Comparison of ENCODE assay signal across 9 cellular contexts in genomic region chrX:23334536-23334870, GRCh38. TPM values are rescaled to one million over a fixed set of nuclear protein-coding genes. Genes with fewer than 3 reads are reported as not detected.
DNase-seq lines count a peak whose midpoint lies in the region; ATAC-seq and TF ChIP-seq lines count a peak whose summit lies in the region.
"Had no signal": no experiment of that assay in that cellular context is flagged by ENCODE, and none has a peak within 500 bp of the region (broad histone marks: within the 10 kb centered on the region; RNA-seq: fewer than 3 reads in every experiment).

Gene PTCHD1, plus strand, starts transcription at chrX:23334849. Its CDS starts 27 bp downstream, at chrX:23334876.

- no peaks in the 10 kb centered on the region for H4K20me1 ChIP-seq in PC-3 (ENCODE audit: low read length)

- TF ChIP-seq CTCF in PC-3 (conservative IDR thresholded peaks at IDR 0.05; ENCODE audit: low read depth, low read length) (no peak), sigmoid colon (IDR thresholded peaks at IDR 0.05) (no peak), right lobe of liver (IDR thresholded peaks at IDR 0.05) (no peak)

- POLR2A ChIA-PET in CD4-positive, alpha-beta memory T cell (lab: Charles Lee; ENCODE audit: partially characterized antibody) = no interaction called here
- POLR2A ChIA-PET in PC-3 (lab: Charles Lee; ENCODE audit: unreplicated experiment) = no interaction called here

- no peak for DNase-seq in CD4-positive, alpha-beta memory T cell
- DNase-seq in PC-3 (no peak), iPS DF 6.9 (ENCODE audit: low read depth, low spot score) (no peak), sigmoid colon (no peak), right lobe of liver (no peak), NCI-H524 treated with DMSO at 0.1 percent for 48 hours (lab: John Stamatoyannopoulos, UW) (no peak), mesenteric fat pad (ENCODE audit: low spot score) (no peak), SHP77 (lab: John Stamatoyannopoulos, UW) (no peak)

- TF ChIP-seq POLR2A in sigmoid colon (IDR thresholded peaks at IDR 0.05) (no peak), right lobe of liver (IDR thresholded peaks at IDR 0.05) (no peak)

- H3K9ac ChIP-seq in PC-3 (ENCODE audit: low read length) = no peak within 1 kb of the TSS

- H3K27me3 Mint-ChIP-seq in CD4-positive, alpha-beta memory T cell = peaks cover 18 to 24% of the 10 kb centered on the region in 2 donors

- no peak for TF ChIP-seq EP300 in sigmoid colon (IDR thresholded peaks at IDR 0.05)

- no peak within 1 kb of the TSS for H3K4me3 ChIP-seq in CD4-positive, alpha-beta memory T cell (ENCODE audit: low read length in 2 of 2)
- H3K4me3 ChIP-seq in PC-3 (ENCODE audit: low read length) = no peak within 1 kb of the TSS
- peak within 1 kb of the TSS; percentile 65; the same call in 1 of the 2 replicates for H3K4me3 ChIP-seq in iPS DF 6.9 (ENCODE audit: low read length)
- peak within 1 kb of the TSS; percentile 45 to 61 (median 56) for H3K4me3 ChIP-seq in sigmoid colon
- peak within 1 kb of the TSS in 1 of 3 donors; percentile 9 for H3K4me3 ChIP-seq in right lobe of liver

- H3K4me3 Mint-ChIP-seq in CD4-positive, alpha-beta memory T cell = peak within 1 kb of the TSS in 6 of 8 donors; percentile 6 to 59 (median 40)

- H3K79me2 ChIP-seq in PC-3 (ENCODE audit: low read length) = no peaks in the 10 kb centered on the region

- no peak within 1 kb of the TSS for H3K27ac Mint-ChIP-seq in CD4-positive, alpha-beta memory T cell

- 0 out of 2 replicates have a peak within 1 kb of the TSS, but pooled peaks have one; percentile 16 for H3K4me2 ChIP-seq in PC-3 (ENCODE audit: low read length)

- WGBS in iPS DF 6.9 (ENCODE audit: insufficient coverage, insufficient read length) = no CpG with 5 or more reads among the region's 61 CpGs
- 1% methylated on average over 61 of the region's 61 CpGs for WGBS in sigmoid colon, 2 donors
- WGBS in right lobe of liver (ENCODE audit: insufficient coverage, low coverage, low lambda C conversion rate, missing lambda C conversion rate) = no CpG with 5 or more reads among the region's 61 CpGs

- no peak within 1 kb of the TSS for H3K27ac ChIP-seq in CD4-positive, alpha-beta memory T cell (ENCODE audit: low read depth, low read length)
- no peak within 1 kb of the TSS for H3K27ac ChIP-seq in PC-3 (ENCODE audit: low read length)
- no peak within 1 kb of the TSS for H3K27ac ChIP-seq in iPS DF 6.9 (ENCODE audit: low read length)
- peak within 1 kb of the TSS; percentile 3 to 80 (median 74) for H3K27ac ChIP-seq in sigmoid colon
- no peak within 1 kb of the TSS for H3K27ac ChIP-seq in right lobe of liver
- H3K27ac ChIP-seq: pancreas had no signal

- H3K4me1 ChIP-seq in CD4-positive, alpha-beta memory T cell (ENCODE audit: insufficient read depth, low read length) = no peaks in the 10 kb centered on the region
- no peaks in the 10 kb centered on the region for H3K4me1 ChIP-seq in PC-3 (ENCODE audit: insufficient read depth, low read length)
- no peaks in the 10 kb centered on the region for H3K4me1 ChIP-seq in iPS DF 6.9 (ENCODE audit: control insufficient read depth, insufficient read depth, low read length)
- H3K4me1 ChIP-seq in sigmoid colon = no peaks in the 10 kb centered on the region
- no peaks in the 10 kb centered on the region for H3K4me1 ChIP-seq in right lobe of liver
- H3K4me1 ChIP-seq: pancreas had no signal

- ATAC-seq in PC-3 (no peak), right lobe of liver (no peak)

- no TSS peak for BruUV-seq in PC-3 (replicated peaks; lab: Mats Ljungman, UMichigan)

- no peaks in the 10 kb centered on the region for H3K36me3 ChIP-seq in CD4-positive, alpha-beta memory T cell (ENCODE audit: insufficient read depth, low read length)
- H3K36me3 ChIP-seq in PC-3 (ENCODE audit: low read depth, low read length) (no peaks in the 10 kb centered on the region), iPS DF 6.9 (ENCODE audit: control insufficient read depth, insufficient read depth, low read length) (no peaks in the 10 kb centered on the region), sigmoid colon (no peaks in the 10 kb centered on the region), right lobe of liver (no peaks in the 10 kb centered on the region)
- H3K36me3 ChIP-seq: pancreas had no signal

- H3F3A ChIP-seq in PC-3 (ENCODE audit: low read length, unreplicated experiment) = no peaks in the 10 kb centered on the region

- no peaks in the 10 kb centered on the region for H3K9me2 ChIP-seq in PC-3 (replicated peaks; ENCODE audit: low read length)

- no peaks in the 10 kb centered on the region for H3K36me3 Mint-ChIP-seq in CD4-positive, alpha-beta memory T cell

- no peaks in the 10 kb centered on the region for H3K27me3 ChIP-seq in CD4-positive, alpha-beta memory T cell (ENCODE audit: insufficient read depth, low read length)
- H3K27me3 ChIP-seq in PC-3 (ENCODE audit: low read length) = peaks cover 84% of the 10 kb centered on the region
- H3K27me3 ChIP-seq in iPS DF 6.9 (ENCODE audit: control insufficient read depth, insufficient read depth, low read length) = peaks cover 2% of the 10 kb centered on the region; the same call in 1 of the 2 replicates
- H3K27me3 ChIP-seq in sigmoid colon = no peaks in the 10 kb centered on the region
- H3K27me3 ChIP-seq in right lobe of liver = peaks cover 0 to 16% of the 10 kb centered on the region in 2 donors

- intact Hi-C loops in CD4-positive, alpha-beta memory T cell (cut with micrococcal nuclease) = no loop called here
- intact Hi-C loops in PC-3 (cut with micrococcal nuclease) (no loop called here), sigmoid colon (cut with DNase I) (loop anchor here (10.0 kb wide), 2 partner anchors 220 to 1200 kb away; no protein-coding TSS in a partner anchor), right lobe of liver (cut with DNase I) (no loop called here)

- peaks cover 0 to 12% (median 0%) of the 10 kb centered on the region in 8 donors for H3K9me3 Mint-ChIP-seq in CD4-positive, alpha-beta memory T cell

- CTCF ChIA-PET in CD4-positive, alpha-beta memory T cell (lab: Charles Lee; ENCODE audit: partially characterized antibody) = no interaction called here
- CTCF ChIA-PET in PC-3 (lab: Charles Lee) = no interaction called here

- peaks cover 0 to 9% (median 2%) of the 10 kb centered on the region in 4 donors for H3K4me1 Mint-ChIP-seq in CD4-positive, alpha-beta memory T cell

- H2AFZ ChIP-seq in PC-3 (ENCODE audit: low read length) = no peak within 1 kb of the TSS

- H3K9me3 ChIP-seq in CD4-positive, alpha-beta memory T cell (ENCODE audit: control insufficient read depth in 1 of 2, low read length in 2 of 2) = no peaks in the 10 kb centered on the region
- no peaks in the 10 kb centered on the region for H3K9me3 ChIP-seq in PC-3 (ENCODE audit: low read length)
- no peaks in the 10 kb centered on the region for H3K9me3 ChIP-seq in iPS DF 6.9 (ENCODE audit: control insufficient read depth, insufficient read depth, low read length)
- no peaks in the 10 kb centered on the region for H3K9me3 ChIP-seq in sigmoid colon
- H3K9me3 ChIP-seq in right lobe of liver = no peaks in the 10 kb centered on the region
- H3K9me3 ChIP-seq: pancreas had no signal

RNA-seq across cellular contexts. Expression of gene PTCHD1, which starts in this region (rescaled TPM):
- total RNA-seq in CD4-positive, alpha-beta memory T cell = not detected
- not detected for polyA plus RNA-seq in CD4-positive, alpha-beta memory T cell
- not detected in 2 replicates for total RNA-seq in PC-3 (2014; rRNA removed)
- 10 to 100 TPM; 19.6 to 31.6 (median 25.4) TPM for total RNA-seq in sigmoid colon
- under 1 TPM in 2 of 3 donors, not detected in 1; under 0.01 to 0.28 TPM for polyA plus RNA-seq in sigmoid colon
- total RNA-seq in right lobe of liver = under 1 TPM in 2 of 6 experiments, not detected in 4; under 0.01 to 0.02 TPM
- 0.19 TPM for total RNA-seq in mesenteric fat pad

Comparison
In these comparisons a context has a peak if more than half of its experiments do, and no peak if none do; other contexts are left out.
1. RNA of gene PTCHD1 (total RNA-seq): 19.6 to 31.6 TPM in sigmoid colon; 0.19 TPM in mesenteric fat pad (single experiment), not detected in CD4-positive, alpha-beta memory T cell, not detected in PC-3 and under 0.01 to 0.02 TPM in right lobe of liver; every median in the first group is over 10 times any median in the second.
2. H3K27ac ChIP-seq: peak in sigmoid colon (4 of 4); none in CD4-positive, alpha-beta memory T cell (single experiment), PC-3 (single experiment), iPS DF 6.9 (single experiment) and right lobe of liver (0 of 3).
3. H3K4me3 ChIP-seq: peak in iPS DF 6.9 (single experiment) and sigmoid colon (4 of 4); none in CD4-positive, alpha-beta memory T cell (0 of 2) and PC-3 (single experiment).